ENCODE assay signal across 14 cellular contexts in the genomic region with DNA sequence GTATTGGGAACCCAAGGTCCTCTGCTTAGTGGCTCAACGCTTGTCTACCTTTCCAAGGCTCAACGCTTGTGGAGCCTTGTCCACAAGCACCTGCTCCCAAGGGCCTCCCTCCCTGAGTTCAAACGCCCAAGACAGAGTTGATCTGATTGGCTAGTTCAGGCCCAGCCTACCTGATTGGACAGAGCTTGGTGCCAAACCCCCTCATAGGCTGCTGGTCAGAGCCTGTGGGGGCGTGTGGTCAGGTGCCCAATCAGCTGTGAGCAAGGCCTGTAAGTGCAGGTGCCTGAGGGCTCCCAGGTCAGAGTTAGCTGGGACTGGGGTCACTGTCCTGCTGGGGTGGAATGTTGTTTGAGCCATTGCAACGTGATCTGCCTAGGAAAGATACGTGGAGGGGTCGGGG. TPM values are rescaled to one million over a fixed set of nuclear protein-coding genes. Genes with fewer than 3 reads are reported as not detected.
DNase-seq lines count a peak whose midpoint lies in the region; ATAC-seq and TF ChIP-seq lines count a peak whose summit lies in the region.
"Had no signal": no experiment of that assay in that cellular context is flagged by ENCODE, and none has a peak within 500 bp of the region (broad histone marks: within the 10 kb centered on the region; RNA-seq: fewer than 3 reads in every experiment).

No MANE protein-coding gene starts in this region.

- no peak overlapping the region for H2AFZ ChIP-seq in HCT116 (ENCODE audit: low read depth, low read length, poor library complexity, severe bottlenecking)

- TF ChIP-seq CTCF in Caco-2 (IDR thresholded peaks at IDR 0.05; ENCODE audit: insufficient read depth in 1 of 2, low read depth in 1 of 2, low read length in 1 of 2, severe bottlenecking in 1 of 2, unreplicated experiment in 1 of 2) (no peak), HCT116 (IDR thresholded peaks at IDR 0.05 in 2 of 3, conservative IDR thresholded peaks at IDR 0.05 in 1 of 3; ENCODE audit: borderline replicate concordance in 1 of 3, insufficient read depth in 1 of 3, low read depth in 2 of 3, low read length in 2 of 3) (no peak), right lobe of liver (IDR thresholded peaks at IDR 0.05) (no peak)

- intact Hi-C loops in Caco-2 (cut with micrococcal nuclease; ENCODE audit: unreplicated experiment) (no loop called here), HCT116 (cut with micrococcal nuclease) (no loop called here), right lobe of liver (cut with DNase I) (no loop called here), sciatic nerve (cut with DNase I) (no loop called here)

- DNase-seq in Caco-2 (peak; percentile 47 to 73), HCT116 (ENCODE audit: low read depth, low spot score) (peak; percentile 27), right lobe of liver (peak; percentile 80 to 97 (median 96)), KBM-7 (no peak), NCI-H2029 treated with DMSO at 0.1 percent for 48 hours (lab: John Stamatoyannopoulos, UW) (no peak), sciatic nerve (ENCODE audit: low spot score) (no peak)
- DNase-seq: C1 segment of cervical spinal cord, GDM1, retina had no signal

- no peaks in the 10 kb centered on the region for H3K9me2 ChIP-seq in HCT116 (ENCODE audit: insufficient read depth)

- H3K4me2 ChIP-seq in HCT116 (ENCODE audit: low read length) = no peak overlapping the region

- H3K27me3 ChIP-seq in Caco-2 (replicated peaks; ENCODE audit: control insufficient read depth, insufficient read depth, low read length) (no peaks in the 10 kb centered on the region), HCT116 (ENCODE audit: insufficient read depth, low read length) (no peaks in the 10 kb centered on the region), right lobe of liver (no peaks in the 10 kb centered on the region)

- H3K4me3 Mint-ChIP-seq in Caco-2 (ENCODE audit: unreplicated experiment) = no peak overlapping the region
- H3K4me3 Mint-ChIP-seq in activated naive CD8-positive, alpha-beta T cell = no peak overlapping the region

- no peaks in the 10 kb centered on the region for H4K20me1 ChIP-seq in HCT116 (ENCODE audit: insufficient read depth)

- H3K9ac ChIP-seq in HCT116 (ENCODE audit: low read length) = no peak overlapping the region

- RAD21 ChIA-PET in HCT116 (lab: Charles Lee; ENCODE audit: low non-redundant PET in 1 of 2, low total read pairs in 2 of 2, uncharacterized antibody in 2 of 2, unreplicated experiment in 2 of 2) = no interaction called here

- peak; percentile 73 for ATAC-seq in HCT116
- ATAC-seq in right lobe of liver = peak; percentile 89 to 95 (median 92)
- ATAC-seq in sciatic nerve = no peak
- no peak for ATAC-seq in HG02759 (IDR thresholded peaks at IDR 0.05; ENCODE audit: unreplicated experiment)

- BruUV-seq in Caco-2 (replicated peaks; lab: Mats Ljungman, UMichigan) (no TSS peak), HCT116 (replicated peaks; lab: Mats Ljungman, UMichigan) (no TSS peak)

- H3K27ac ChIP-seq in HCT116 (ENCODE audit: low read depth, low read length) (no peak overlapping the region), right lobe of liver (peak overlapping the region in 2 of 3 donors; percentile 88 to 95)
- H3K27ac ChIP-seq: esophagus muscularis mucosa, thoracic aorta had no signal

- TF ChIP-seq RAD21 in HCT116 (IDR thresholded peaks at IDR 0.05; ENCODE audit: low read depth) = no peak

- H3K9me3 ChIP-seq in Caco-2 (no peaks in the 10 kb centered on the region), HCT116 (ENCODE audit: control insufficient read depth in 1 of 2, insufficient read depth in 1 of 2, low read depth in 1 of 2, low read length in 2 of 2) (no peaks in the 10 kb centered on the region), right lobe of liver (no peaks in the 10 kb centered on the region)
- H3K9me3 ChIP-seq: esophagus muscularis mucosa, thoracic aorta had no signal

- POLR2A ChIA-PET in Caco-2 (lab: Charles Lee) = no interaction called here
- POLR2A ChIA-PET in HCT116 (lab: Charles Lee) = interaction anchor here (0.5 kb wide), 1 partner anchor 162 kb away, joined by 3 read pairs; no protein-coding TSS in a partner anchor

- H3K4me1 ChIP-seq in Caco-2 = no peaks in the 10 kb centered on the region
- H3K4me1 ChIP-seq in HCT116 (ENCODE audit: control insufficient read depth in 1 of 2, insufficient read depth in 2 of 2, low read length in 2 of 2) = peaks cover 0 to 23% of the 10 kb centered on the region in 2 experiments; a peak in 2 of 4 replicates
- peaks cover 0 to 49% (median 13%) of the 10 kb centered on the region in 4 donors for H3K4me1 ChIP-seq in right lobe of liver
- H3K4me1 ChIP-seq: esophagus muscularis mucosa had no signal

- no peak overlapping the region for H3K4me3 ChIP-seq in Caco-2 (ENCODE audit: low read depth, low read length)
- no peak overlapping the region for H3K4me3 ChIP-seq in HCT116 (replicated peaks in 1 of 2; ENCODE audit: low read depth in 1 of 2, low read length in 2 of 2)
- peak overlapping the region in 2 of 3 donors; percentile 40 to 46 for H3K4me3 ChIP-seq in right lobe of liver
- H3K4me3 ChIP-seq: esophagus muscularis mucosa, thoracic aorta had no signal

- no peaks in the 10 kb centered on the region for H3K9me3 Mint-ChIP-seq in Caco-2 (ENCODE audit: unreplicated experiment)
- H3K9me3 Mint-ChIP-seq in activated naive CD8-positive, alpha-beta T cell (ENCODE audit: low read depth) = no peaks in the 10 kb centered on the region

- in situ Hi-C loops in KBM-7 (cut with MboI; ENCODE audit: low pct_unique_long_range_greater_than_20kb, low sequenced_read_pairs) = no loop called here

- no peaks in the 10 kb centered on the region for H3K36me3 Mint-ChIP-seq in Caco-2 (ENCODE audit: insufficient read depth, unreplicated experiment)
- peaks cover 3% of the 10 kb centered on the region for H3K36me3 Mint-ChIP-seq in activated naive CD8-positive, alpha-beta T cell

- no peak overlapping the region for H3K27ac Mint-ChIP-seq in Caco-2 (ENCODE audit: unreplicated experiment)
- H3K27ac Mint-ChIP-seq in activated naive CD8-positive, alpha-beta T cell = peak overlapping the region; percentile 99

- no peak for TF ChIP-seq POLR2A in HCT116 (IDR thresholded peaks at IDR 0.05; ENCODE audit: borderline replicate concordance, extremely low read depth, insufficient read depth, insufficient read length)
- no peak for TF ChIP-seq POLR2A in right lobe of liver (IDR thresholded peaks at IDR 0.05)

- H3K79me2 ChIP-seq in HCT116 (ENCODE audit: insufficient read depth, low read length) = no peaks in the 10 kb centered on the region

- CTCF ChIA-PET in Caco-2 (lab: Charles Lee) = interaction anchor here (0.7 kb wide), 1 partner anchor 26 kb away, joined by 3 read pairs; no protein-coding TSS in a partner anchor
- CTCF ChIA-PET in HCT116 (lab: Charles Lee) = interaction anchor here (0.6 to 1.5 kb wide), 6 partner anchors 59 to 133 kb away, joined by 3 to 5 read pairs (median 3); no protein-coding TSS in a partner anchor

- H3K27me3 Mint-ChIP-seq in Caco-2 (ENCODE audit: insufficient read depth, unreplicated experiment) = peaks cover 2% of the 10 kb centered on the region
- H3K27me3 Mint-ChIP-seq in activated naive CD8-positive, alpha-beta T cell = no peaks in the 10 kb centered on the region

- H3K4me1 Mint-ChIP-seq in Caco-2 (ENCODE audit: low read depth, unreplicated experiment) = no peaks in the 10 kb centered on the region
- H3K4me1 Mint-ChIP-seq in activated naive CD8-positive, alpha-beta T cell (ENCODE audit: low read depth) = peaks cover 49% of the 10 kb centered on the region

- WGBS in right lobe of liver (ENCODE audit: insufficient coverage, low coverage, low lambda C conversion rate, missing lambda C conversion rate) = 38% methylated on average over 2 of the region's 7 CpGs

- H3K36me3 ChIP-seq in Caco-2 (ENCODE audit: control insufficient read depth, insufficient read depth, low read length) = no peaks in the 10 kb centered on the region
- no peaks in the 10 kb centered on the region for H3K36me3 ChIP-seq in HCT116 (ENCODE audit: control insufficient read depth in 1 of 2, insufficient read depth in 2 of 2, low read length in 2 of 2)
- H3K36me3 ChIP-seq in right lobe of liver = no peaks in the 10 kb centered on the region
- H3K36me3 ChIP-seq: esophagus muscularis mucosa, thoracic aorta had no signal

TF ChIP-seq in HCT116, 20 proteins besides CTCF, POLR2A, EP300 and RAD21 (continues in another document):
- no peak for TF ChIP-seq ZBTB33 (IDR thresholded peaks at IDR 0.05; ENCODE audit: extremely low read depth, insufficient replicate concordance, low read length)

RNA-seq across cellular contexts. Expression of gene TMPRSS6, which starts 16.9 kb away (rescaled TPM):
- total RNA-seq in Caco-2 (2022) = 1.5 and 1.6 TPM in 2 replicates
- 0.39 TPM for total RNA-seq in HCT116 (2021; ENCODE audit: unreplicated experiment)
- polyA plus RNA-seq in HCT116 (2012) = 0.27 and 0.31 TPM in 2 replicates
- total RNA-seq in right lobe of liver = 100 to 1,000 TPM in 1 of 6 experiments, 10 to 100 TPM in 5; 40.7 to 104 (median 60.6) TPM
- total RNA-seq in sciatic nerve = not detected
- total RNA-seq: cerebellum, esophagus muscularis mucosa, thoracic aorta had no signal

RNA-seq across cellular contexts. Expression of gene IL2RB, which starts 23.3 kb away (rescaled TPM):
- total RNA-seq in Caco-2 (2022) (not detected in 2 replicates), HCT116 (2021; ENCODE audit: unreplicated experiment) (0.30 TPM), right lobe of liver (1 to 10 TPM; 1.2 to 8.6 (median 2.0) TPM), sciatic nerve (3.7 TPM)
- 0.20 and 0.21 TPM in 2 replicates for polyA plus RNA-seq in HCT116 (2012)

Comparison
In these comparisons a context has a peak if more than half of its experiments do, and no peak if none do; other contexts are left out.
1. DNase-seq: peak in Caco-2 (2 of 2), HCT116 (single experiment) and right lobe of liver (3 of 3); none in KBM-7 (single experiment), NCI-H2029 treated with DMSO at 0.1 percent for 48 hours (single experiment) and sciatic nerve (single experiment).
2. H3K4me3 ChIP-seq: peak in right lobe of liver (2 of 3); none in Caco-2 (single experiment) and HCT116 (0 of 2).
3. ATAC-seq: peak in HCT116 (single experiment) and right lobe of liver (4 of 4); none in sciatic nerve (single experiment) and HG02759 (single experiment).
4. RNA of gene TMPRSS6, which starts 16.9 kb away (total RNA-seq): 40.7 to 104 TPM in right lobe of liver; 1.5 to 1.6 TPM in Caco-2, 0.39 TPM in HCT116 (single experiment) and not detected in sciatic nerve (single experiment); every median in the first group is over 10 times any median in the second.